ENCODE assay signal across 15 cellular contexts in the genomic region with DNA sequence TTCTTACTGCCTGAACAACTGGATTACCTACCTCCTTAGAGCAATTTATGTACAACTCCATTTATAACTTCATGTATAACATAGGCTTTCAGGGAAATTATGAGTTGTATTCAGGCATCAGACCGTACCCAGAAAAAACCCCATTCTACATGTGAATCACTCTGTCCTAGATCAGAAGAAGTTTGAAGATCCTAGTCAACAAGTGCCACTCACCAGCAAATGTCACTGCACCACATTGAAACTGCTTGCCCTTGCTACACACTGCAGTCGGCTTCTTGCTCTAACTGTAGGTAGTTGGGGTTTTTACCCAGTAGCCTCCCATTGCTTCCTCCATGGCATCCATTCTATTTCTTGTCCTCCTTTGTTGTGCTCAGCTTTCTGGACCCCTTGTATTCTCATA.
"Had no signal": no experiment of that assay in that cellular context is flagged by ENCODE, and none has a peak within 500 bp of the region (broad histone marks: within the 10 kb centered on the region; RNA-seq: fewer than 3 reads in every experiment).

No MANE protein-coding gene starts in this region.

- H3K9me3 Mint-ChIP-seq: natural killer cell treated with Interleukin-12 subunit alpha and Interleukin-12 subunit beta and Interleukin-15 and Interleukin-18, amount 100 ng/mL, for 72 hours had no signal

- H3K4me3 Mint-ChIP-seq: natural killer cell treated with Interleukin-12 subunit alpha and Interleukin-12 subunit beta and Interleukin-15 and Interleukin-18, amount 100 ng/mL, for 72 hours had no signal

- ATAC-seq: heart left ventricle; left colon; left ventricle myocardium superior; natural killer cell treated with Interleukin-12 subunit alpha and Interleukin-12 subunit beta and Interleukin-15 and Interleukin-18, amount 100 ng/mL, for 72 hours had no signal

- H3K36me3 Mint-ChIP-seq: natural killer cell treated with Interleukin-12 subunit alpha and Interleukin-12 subunit beta and Interleukin-15 and Interleukin-18, amount 100 ng/mL, for 72 hours; neural progenitor cell had no signal

- H3K27ac Mint-ChIP-seq: natural killer cell treated with Interleukin-12 subunit alpha and Interleukin-12 subunit beta and Interleukin-15 and Interleukin-18, amount 100 ng/mL, for 72 hours; neural progenitor cell had no signal

- DNase-seq: cortex of kidney; dorsolateral prefrontal cortex; effector CD8-positive, alpha-beta T cell; foreskin melanocyte; heart left ventricle; hippocampal formation; left colon; left ventricle myocardium superior; midbrain; nucleus accumbens; ovary; sigmoid colon; trophoblast cell had no signal
